In genomic region chr19:23395041-23395721, GRCh38 we compare ENCODE assay signal across 8 cellular contexts. TPM values are rescaled to one million over a fixed set of nuclear protein-coding genes. Genes with fewer than 3 reads are reported as not detected.
DNase-seq lines count a peak whose midpoint lies in the region; ATAC-seq and TF ChIP-seq lines count a peak whose summit lies in the region.

Gene ZNF91 (minus strand): TSS chr19:23395471. CDS start chr19:23395354, 117 bp downstream.

- peaks cover 46% of the 10 kb centered on the region for H3K79me2 ChIP-seq in neural cell (replicated peaks; ENCODE audit: insufficient read depth, low read length)

- peak; percentile 77 for TF ChIP-seq POLR2A in Raji (IDR thresholded peaks at IDR 0.05; ENCODE audit: insufficient read depth, low read depth, low read length)
- peak in 1 of 4 donors; percentile 59 for TF ChIP-seq POLR2A in stomach (IDR thresholded peaks at IDR 0.05)

- H3K27me3 ChIP-seq in neural cell (ENCODE audit: insufficient read depth, low read depth, low read length): no peaks in the 10 kb centered on the region
- H3K27me3 ChIP-seq in stomach: no peaks in the 10 kb centered on the region

- no peaks in the 10 kb centered on the region for H3K9me2 ChIP-seq in neural cell (ENCODE audit: insufficient read depth, low read length)

- H2AFZ ChIP-seq in neural cell (ENCODE audit: low read depth, low read length): peak within 1 kb of the TSS; percentile 99

- H3K27ac ChIP-seq in neural cell (ENCODE audit: low read length): peak within 1 kb of the TSS; percentile 99
- H3K27ac ChIP-seq in stomach: peak within 1 kb of the TSS; percentile 93 to 97 (median 96)

- peak; percentile 98 for ATAC-seq in GM21529 (IDR thresholded peaks at IDR 0.05; ENCODE audit: unreplicated experiment)

- peak within 1 kb of the TSS; percentile 71 for H3K4me3 ChIP-seq in fibroblast of villous mesenchyme (ENCODE audit: low read depth, low read length)
- H3K4me3 ChIP-seq in neural cell (ENCODE audit: low read length): peak within 1 kb of the TSS; percentile 87
- H3K4me3 ChIP-seq in stomach: peak within 1 kb of the TSS; percentile 69 to 90 (median 79)

- H3K27ac Mint-ChIP-seq in IgD-negative memory B cell: peak within 1 kb of the TSS; percentile 97 to 99 (median 98)

- TF ChIP-seq RAD21 in neural cell (conservative IDR thresholded peaks at IDR 0.05): peak; percentile 38

- H3K9me3 ChIP-seq in neural cell (ENCODE audit: low read length) (no peaks in the 10 kb centered on the region), stomach (no peaks in the 10 kb centered on the region)

- H3K36me3 ChIP-seq in neural cell (ENCODE audit: insufficient read depth, low read length) (no peaks in the 10 kb centered on the region), stomach (peaks cover 0 to 8% (median 0%) of the 10 kb centered on the region in 4 donors)

- intact Hi-C loops in stomach (cut with DNase I; ENCODE audit: low total_unique reads): loop anchor here (10.0 kb wide), 1 partner anchor 120 kb away; no protein-coding TSS in a partner anchor

- H3K4me2 ChIP-seq in neural cell (ENCODE audit: low read length): peak within 1 kb of the TSS; percentile 78

- peak within 1 kb of the TSS; percentile 99 for H3K9ac ChIP-seq in neural cell (ENCODE audit: low read length)

- 0% methylated on average over 22 to 32 of the region's 32 CpGs for WGBS in stomach, 5 donors

- peaks cover 23 to 50% (median 36%) of the 10 kb centered on the region in 4 donors for H3K4me1 ChIP-seq in stomach

- peak; percentile 78 for TF ChIP-seq EP300 in neural cell (conservative IDR thresholded peaks at IDR 0.05; ENCODE audit: poor library complexity, severe bottlenecking)
- peak; percentile 42 for TF ChIP-seq EP300 in stomach (IDR thresholded peaks at IDR 0.05)

- DNase-seq in DMS153 treated with DMSO at 0.1 percent for 48 hours (lab: John Stamatoyannopoulos, UW; ENCODE audit: unreplicated experiment) (peak; percentile 90), activated gamma-delta T cell (lab: John Stamatoyannopoulos, UW) (peak; percentile 62), fibroblast of villous mesenchyme (ENCODE audit: low read depth) (peak; percentile 94), stomach (peak; percentile 96)

- peak within 1 kb of the TSS; percentile 97 to 100 (median 99) for H3K4me3 Mint-ChIP-seq in IgD-negative memory B cell

- TF ChIP-seq CTCF in fibroblast of villous mesenchyme (IDR thresholded peaks at IDR 0.05; ENCODE audit: insufficient read depth, low read depth, low read length) (no peak), neural cell (IDR thresholded peaks at IDR 0.05; ENCODE audit: poor library complexity, severe bottlenecking) (peak; percentile 11), stomach (IDR thresholded peaks at IDR 0.05) (no peak)

- H3K27me3 Mint-ChIP-seq in IgD-negative memory B cell: no peaks in the 10 kb centered on the region

- H3K4me1 Mint-ChIP-seq in IgD-negative memory B cell: peaks cover 20 to 28% (median 23%) of the 10 kb centered on the region in 3 donors

- no peaks in the 10 kb centered on the region for H3K9me3 Mint-ChIP-seq in IgD-negative memory B cell

- peaks cover 9% of the 10 kb centered on the region for H3K36me3 Mint-ChIP-seq in IgD-negative memory B cell

- H4K20me1 ChIP-seq in neural cell (ENCODE audit: insufficient read depth): no peaks in the 10 kb centered on the region

- H3F3A ChIP-seq in neural cell (ENCODE audit: insufficient read depth, low read length, poor library complexity, severe bottlenecking): no peaks in the 10 kb centered on the region

TF ChIP-seq in neural cell, 6 proteins besides CTCF, POLR2A, EP300 and RAD21:
- TF ChIP-seq REST (IDR thresholded peaks at IDR 0.05; ENCODE audit: borderline replicate concordance): peak; percentile 98
- TF ChIP-seq MXI1 (conservative IDR thresholded peaks at IDR 0.05; ENCODE audit: poor library complexity, severe bottlenecking): peak; percentile 58
- TF ChIP-seq EZH2 (IDR thresholded peaks at IDR 0.05; ENCODE audit: borderline replicate concordance, insufficient read depth, low read length, poor library complexity, severe bottlenecking): no peak
- no peak for TF ChIP-seq SMC3 (conservative IDR thresholded peaks at IDR 0.05; ENCODE audit: poor library complexity)
- TF ChIP-seq TAF1 (IDR thresholded peaks at IDR 0.05; ENCODE audit: low read depth): peak; percentile 99
- peak; percentile 99 for TF ChIP-seq POLR2AphosphoS5 (IDR thresholded peaks at IDR 0.05)

RNA-seq across cellular contexts. Expression of gene ZNF91, which starts in this region (rescaled TPM):
- polyA plus RNA-seq in IgD-negative memory B cell: 32.3 TPM
- total RNA-seq in fibroblast of villous mesenchyme: 13.9 and 19.9 TPM in 2 replicates
- polyA plus RNA-seq in neural cell: 76.2 and 77.8 TPM in 2 replicates
- 549 and 614 TPM in 2 replicates for polyA minus RNA-seq in neural cell
- total RNA-seq in stomach: 100 to 1,000 TPM; 104 to 139 (median 118) TPM
- 1 to 10 TPM; 6.4 to 8.4 (median 8.2) TPM for polyA plus RNA-seq in stomach

Comparison
In these comparisons a context has a peak if more than half of its experiments do, and no peak if none do; other contexts are left out.
1. Peak in every context shown above with its lines: DNase-seq, ATAC-seq, H3K4me3 ChIP-seq and H3K27ac ChIP-seq.